ENCODE assay signal across 18 cellular contexts in genomic region chr18:7856099-7856498, GRCh38.
"Had no signal": no experiment of that assay in that cellular context is flagged by ENCODE, and none has a peak within 500 bp of the region (broad histone marks: within the 10 kb centered on the region; RNA-seq: fewer than 3 reads in every experiment).

No MANE protein-coding gene starts in this region.

- DNase-seq: activated CD4-positive, alpha-beta T cell treated with anti-CD3 and anti-CD28 coated beads for 48 hours; activated CD8-positive, alpha-beta memory T cell treated with anti-CD3 and anti-CD28 coated beads for 24 hours; activated naive CD4-positive, alpha-beta T cell treated with anti-CD3 and anti-CD28 coated beads for 36 hours; cerebellar nuclear complex; dorsolateral prefrontal cortex; glutamatergic neuron; kidney; ovary; stimulated activated CD4-positive, alpha-beta T cell treated with anti-CD3 and anti-CD28 coated beads, Interleukin-4, amount 100 ng/mL, for 1 hour; stimulated activated CD8-positive, alpha-beta memory T cell treated with anti-CD3 and anti-CD28 coated beads, Interleukin-4, amount 100 ng/mL, for 48 hours; stimulated activated naive CD8-positive, alpha-beta T cell treated with anti-CD3 and anti-CD28 coated beads, Interleukin-15, Interleukin-2, amounts not matched to agents 100 U/mL and 50 U/mL, for 24 hours had no signal

- H3K4me3 ChIP-seq: dorsolateral prefrontal cortex, esophagus muscularis mucosa, neural progenitor cell, ovary, suprapubic skin had no signal

- H3K27ac ChIP-seq: dorsolateral prefrontal cortex, neural progenitor cell, ovary, suprapubic skin had no signal

- H3K4me1 Mint-ChIP-seq: neural progenitor cell had no signal

- FAIRE-seq: endometrium, kidney had no signal

- H3K9me3 ChIP-seq: esophagus muscularis mucosa, ovary, suprapubic skin had no signal

- H3K4me2 ChIP-seq: neural progenitor cell had no signal

- H3K36me3 Mint-ChIP-seq: WTC11 had no signal

- H3K27ac Mint-ChIP-seq: activated naive CD4-positive, alpha-beta T cell treated with anti-CD3 and anti-CD28 coated beads for 36 hours; mesothelial cell of epicardium; neural progenitor cell; T-helper 1 cell treated with Interleukin-12 subunit alpha and Interleukin-12 subunit beta and Interleukin-4 antibody, amounts not matched to agents 30 μg/mL and 1 μg/mL, for 36 hours; WTC11 had no signal

- H3K27me3 ChIP-seq: dorsolateral prefrontal cortex, esophagus muscularis mucosa, neural progenitor cell, ovary, suprapubic skin had no signal

- ATAC-seq: stimulated activated naive CD8-positive, alpha-beta T cell treated with anti-CD3 and anti-CD28 coated beads, Interleukin-15, Interleukin-2, amounts not matched to agents 100 U/mL and 50 U/mL, for 24 hours; WTC11 had no signal

- H2AFZ ChIP-seq: neural progenitor cell had no signal

- H3K4me3 Mint-ChIP-seq: activated naive CD4-positive, alpha-beta T cell treated with anti-CD3 and anti-CD28 coated beads for 36 hours; mesothelial cell of epicardium; neural progenitor cell; T-helper 1 cell treated with Interleukin-12 subunit alpha and Interleukin-12 subunit beta and Interleukin-4 antibody, amounts not matched to agents 30 μg/mL and 1 μg/mL, for 36 hours; WTC11 had no signal

- H3K9ac ChIP-seq: neural progenitor cell had no signal

- H3K36me3 ChIP-seq: esophagus muscularis mucosa, neural progenitor cell, ovary, suprapubic skin had no signal
